14 cellular contexts compared by ENCODE assay signal in the genomic region with DNA sequence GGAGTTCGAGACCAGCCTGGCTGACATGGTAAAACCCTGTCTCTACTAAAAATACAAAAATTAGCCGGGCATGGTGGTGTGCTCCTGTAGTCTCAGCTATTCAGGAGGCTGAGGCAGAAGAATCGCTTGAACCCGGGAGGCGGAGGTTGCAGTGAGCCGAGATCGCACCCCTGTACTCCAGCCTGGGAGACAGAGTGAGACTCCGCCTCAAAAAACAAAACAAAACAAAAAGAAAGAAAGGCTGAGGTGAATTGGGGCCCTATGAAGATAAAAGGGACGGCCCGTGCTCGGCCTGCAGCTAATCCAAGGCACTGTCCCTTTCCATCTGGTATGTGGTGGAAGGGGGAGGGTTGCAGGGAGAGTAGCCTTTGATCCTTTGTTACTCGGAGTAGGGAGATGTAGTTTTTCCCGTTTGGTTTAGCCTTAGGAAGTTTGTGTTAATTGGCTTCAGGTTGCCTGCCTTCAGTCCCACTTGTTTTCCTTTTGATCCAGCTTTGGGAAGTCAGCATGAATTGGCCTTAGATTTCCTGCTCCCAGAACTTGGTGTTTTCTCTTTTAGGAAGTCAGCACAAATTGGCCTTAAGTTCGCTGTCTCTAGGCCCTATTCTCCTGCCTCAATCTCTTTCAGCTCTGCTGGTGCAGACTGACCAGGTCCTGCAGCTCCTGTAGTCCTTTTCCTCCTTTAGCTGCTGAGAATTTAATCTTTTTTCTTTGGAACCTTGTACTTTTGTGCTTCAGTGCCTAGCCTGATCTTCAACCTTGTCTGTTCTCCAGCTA. TPM values are rescaled to one million over a fixed set of nuclear protein-coding genes. Genes with fewer than 3 reads are reported as not detected.
DNase-seq lines count a peak whose midpoint lies in the region; ATAC-seq and TF ChIP-seq lines count a peak whose summit lies in the region.
"Had no signal": no experiment of that assay in that cellular context is flagged by ENCODE, and none has a peak within 500 bp of the region (broad histone marks: within the 10 kb centered on the region; RNA-seq: fewer than 3 reads in every experiment).

No MANE protein-coding gene starts in this region.

- intact Hi-C loops in Caco-2 (cut with micrococcal nuclease; ENCODE audit: unreplicated experiment), result loop anchor here (1.0 kb wide), 1 partner anchor 22 kb away; no protein-coding TSS in a partner anchor
- intact Hi-C loops in tibial artery (cut with DNase I; ENCODE audit: low total_unique reads), result no loop called here
- intact Hi-C loops in psoas muscle (cut with DNase I), result no loop called here

- DNase-seq in Caco-2, result peak; percentile 85 to 91
- peak; percentile 49 for DNase-seq in RPMI7951 (ENCODE audit: low read depth)
- DNase-seq in iPS DF 4.7 (ENCODE audit: extremely low read depth, low spot score), result peak; percentile 76
- no peak for DNase-seq in NCI-H2029 treated with DMSO at 0.1 percent for 48 hours (lab: John Stamatoyannopoulos, UW)
- DNase-seq in tibial artery, result no peak
- DNase-seq in psoas muscle, result no peak
- no peak for DNase-seq in NCI-H345 treated with DMSO at 0.1 percent for 48 hours (lab: John Stamatoyannopoulos, UW; ENCODE audit: unreplicated experiment)
- DNase-seq: activated naive CD4-positive, alpha-beta T cell treated with anti-CD3 and anti-CD28 coated beads for 36 hours; foreskin melanocyte; MM.1S; NCI-H2081 treated with DMSO at 0.1 percent for 48 hours; NCI-H748 treated with DMSO at 0.1 percent for 48 hours; stimulated activated CD4-positive, alpha-beta T cell treated with anti-CD3 and anti-CD28 coated beads, Interleukin-2, amount 100 ng/mL, for 24 hours had no signal

- H3K4me1 ChIP-seq in Caco-2 (peaks cover 62% of the 10 kb centered on the region), neuron (ENCODE audit: insufficient read depth, low read length) (peaks cover 6% of the 10 kb centered on the region), tibial artery (no peaks in the 10 kb centered on the region), psoas muscle (no peaks in the 10 kb centered on the region)

- POLR2A ChIA-PET in Caco-2 (lab: Charles Lee), result no interaction called here

- H3K27ac ChIP-seq in tibial artery, result no peak overlapping the region
- H3K27ac ChIP-seq in psoas muscle, result no peak overlapping the region

- peaks cover 20% of the 10 kb centered on the region for H3K36me3 Mint-ChIP-seq in Caco-2 (ENCODE audit: insufficient read depth, unreplicated experiment)

- H3K4me3 ChIP-seq in Caco-2 (ENCODE audit: low read depth, low read length) (no peak overlapping the region), neuron (ENCODE audit: low read length) (no peak overlapping the region), tibial artery (no peak overlapping the region), psoas muscle (no peak overlapping the region)

- H3K9me3 ChIP-seq in Caco-2 (no peaks in the 10 kb centered on the region), neuron (ENCODE audit: low read length) (no peaks in the 10 kb centered on the region), tibial artery (no peaks in the 10 kb centered on the region), psoas muscle (no peaks in the 10 kb centered on the region)

- peak overlapping the region; percentile 28 for H3K4me3 Mint-ChIP-seq in Caco-2 (ENCODE audit: unreplicated experiment)
- H3K4me3 Mint-ChIP-seq: activated naive CD4-positive, alpha-beta T cell treated with anti-CD3 and anti-CD28 coated beads for 36 hours had no signal

- H3K27ac Mint-ChIP-seq in Caco-2 (ENCODE audit: unreplicated experiment), result peak overlapping the region; percentile 88
- H3K27ac Mint-ChIP-seq: activated naive CD4-positive, alpha-beta T cell treated with anti-CD3 and anti-CD28 coated beads for 36 hours had no signal

- peak overlapping the region; percentile 65 for H2AFZ ChIP-seq in neuron (ENCODE audit: low read depth, low read length)

- peaks cover 63% of the 10 kb centered on the region for H3K4me1 Mint-ChIP-seq in Caco-2 (ENCODE audit: low read depth, unreplicated experiment)

- no peak for ATAC-seq in psoas muscle

- 56 to 60% (median 56%) methylated on average over 14 of the region's 14 CpGs for WGBS in psoas muscle, 3 donors

- H3K27me3 ChIP-seq in Caco-2 (replicated peaks; ENCODE audit: control insufficient read depth, insufficient read depth, low read length) (no peaks in the 10 kb centered on the region), neuron (ENCODE audit: insufficient read depth, low read length) (no peaks in the 10 kb centered on the region), tibial artery (no peaks in the 10 kb centered on the region), psoas muscle (ENCODE audit: insufficient read depth in 3 of 3, low read length in 2 of 3) (peaks cover 0 to 3% (median 0%) of the 10 kb centered on the region in 3 donors)

- TF ChIP-seq CTCF in Caco-2 (IDR thresholded peaks at IDR 0.05; ENCODE audit: insufficient read depth in 1 of 2, low read depth in 1 of 2, low read length in 1 of 2, severe bottlenecking in 1 of 2, unreplicated experiment in 1 of 2) (no peak), tibial artery (IDR thresholded peaks at IDR 0.05) (no peak), psoas muscle (IDR thresholded peaks at IDR 0.05) (no peak)

- no TSS peak for BruUV-seq in Caco-2 (replicated peaks; lab: Mats Ljungman, UMichigan)

- H3K36me3 ChIP-seq in Caco-2 (ENCODE audit: control insufficient read depth, insufficient read depth, low read length) (no peaks in the 10 kb centered on the region), neuron (ENCODE audit: insufficient read depth, low read length) (no peaks in the 10 kb centered on the region), tibial artery (no peaks in the 10 kb centered on the region), psoas muscle (ENCODE audit: insufficient read depth in 1 of 2, low read depth in 1 of 2) (no peaks in the 10 kb centered on the region)

- CTCF ChIA-PET in Caco-2 (lab: Charles Lee), result no interaction called here

- H3K27me3 Mint-ChIP-seq in Caco-2 (ENCODE audit: insufficient read depth, unreplicated experiment), result no peaks in the 10 kb centered on the region

- H3K9me3 Mint-ChIP-seq in Caco-2 (ENCODE audit: unreplicated experiment), result no peaks in the 10 kb centered on the region
- H3K9me3 Mint-ChIP-seq: activated naive CD4-positive, alpha-beta T cell treated with anti-CD3 and anti-CD28 coated beads for 36 hours had no signal

RNA-seq across cellular contexts. Expression of gene PAQR8, which starts 36.1 kb away (rescaled TPM):
- total RNA-seq in Caco-2 (2022) (8.7 and 10.0 TPM in 2 replicates), psoas muscle (1 to 10 TPM in 2 of 4 donors, under 1 TPM in 2; 0.68 to 1.3 (median 1.00) TPM)
- 13.1 and 14.5 TPM in 2 replicates for total RNA-seq in RPMI7951 (2014; rRNA removed; shearing (Covaris generic))
- polyA plus RNA-seq in psoas muscle, result under 1 TPM; 0.39 to 0.55 (median 0.51) TPM

RNA-seq across cellular contexts. Expression of gene MCM3, which starts 41.3 kb away (rescaled TPM):
- 151 and 152 TPM in 2 replicates for total RNA-seq in Caco-2 (2022)
- 101 and 116 TPM in 2 replicates for total RNA-seq in RPMI7951 (2014; rRNA removed; shearing (Covaris generic))
- total RNA-seq in psoas muscle, result 10 to 100 TPM in 3 of 4 donors, 1 to 10 TPM in 1; 7.6 to 17.3 (median 11.1) TPM
- 10 to 100 TPM in 2 of 3 donors, 1 to 10 TPM in 1; 9.6 to 25.0 (median 11.7) TPM for polyA plus RNA-seq in psoas muscle

Comparison
In these comparisons a context has a peak if more than half of its experiments do, and no peak if none do; other contexts are left out.
1. DNase-seq: peak in Caco-2 (2 of 2), RPMI7951 (single experiment) and iPS DF 4.7 (single experiment); none in NCI-H2029 treated with DMSO at 0.1 percent for 48 hours (single experiment), tibial artery (0 of 2), psoas muscle (0 of 2) and NCI-H345 treated with DMSO at 0.1 percent for 48 hours (single experiment).